Comparison of ENCODE assay signal across 18 cellular contexts in genomic region chr11:105137286-105137685, GRCh38. TPM values are rescaled to one million over a fixed set of nuclear protein-coding genes. Genes with fewer than 3 reads are reported as not detected.
"Had no signal": no experiment of that assay in that cellular context is flagged by ENCODE, and none has a peak within 500 bp of the region (broad histone marks: within the 10 kb centered on the region; RNA-seq: fewer than 3 reads in every experiment).

No MANE protein-coding gene starts in this region.

- ATAC-seq: activated CD8-positive, alpha-beta T cell treated with anti-CD3 and anti-CD28 coated beads for 36 hours; activated naive CD4-positive, alpha-beta T cell treated with anti-CD3 and anti-CD28 coated beads, Interleukin-2, amount 50 U/mL, for 72 hours; gastroesophageal sphincter; left lobe of liver; natural killer cell treated with Interleukin-12 subunit alpha and Interleukin-12 subunit beta and Interleukin-15 and Interleukin-18, amount 100 ng/mL, for 72 hours; stimulated activated effector memory CD8-positive, alpha-beta T cell treated with anti-CD3 and anti-CD28 coated beads, Interleukin-12 subunit alpha, Interleukin-12 subunit beta, amount 100 ng/mL, for 72 hours had no signal

- H3K4me3 ChIP-seq: gastroesophageal sphincter, heart right ventricle, thoracic aorta had no signal

- H3K4me1 Mint-ChIP-seq: brain; memory B cell; stimulated activated effector memory CD8-positive, alpha-beta T cell treated with anti-CD3 and anti-CD28 coated beads, Interleukin-12 subunit alpha, Interleukin-12 subunit beta, amount 100 ng/mL, for 72 hours had no signal

- H3K36me3 Mint-ChIP-seq: brain; natural killer cell treated with Interleukin-12 subunit alpha and Interleukin-12 subunit beta and Interleukin-15 and Interleukin-18, amount 100 ng/mL, for 72 hours; stimulated activated effector memory CD8-positive, alpha-beta T cell treated with anti-CD3 and anti-CD28 coated beads, Interleukin-12 subunit alpha, Interleukin-12 subunit beta, amount 100 ng/mL, for 72 hours had no signal

- H3K27ac Mint-ChIP-seq: activated CD8-positive, alpha-beta T cell treated with anti-CD3 and anti-CD28 coated beads for 36 hours; activated naive CD4-positive, alpha-beta T cell treated with anti-CD3 and anti-CD28 coated beads, Interleukin-2, amount 50 U/mL, for 72 hours; brain; memory B cell; natural killer cell treated with Interleukin-12 subunit alpha and Interleukin-12 subunit beta and Interleukin-15 and Interleukin-18, amount 100 ng/mL, for 72 hours; stimulated activated effector memory CD8-positive, alpha-beta T cell treated with anti-CD3 and anti-CD28 coated beads, Interleukin-12 subunit alpha, Interleukin-12 subunit beta, amount 100 ng/mL, for 72 hours; T-helper 1 cell treated with Interleukin-12 subunit alpha and Interleukin-12 subunit beta and Interleukin-4 antibody, amounts not matched to agents 30 μg/mL and 1 μg/mL, for 36 hours had no signal

- H3K4me3 Mint-ChIP-seq: activated CD8-positive, alpha-beta T cell treated with anti-CD3 and anti-CD28 coated beads for 36 hours; brain; memory B cell; natural killer cell treated with Interleukin-12 subunit alpha and Interleukin-12 subunit beta and Interleukin-15 and Interleukin-18, amount 100 ng/mL, for 72 hours; stimulated activated effector memory CD8-positive, alpha-beta T cell treated with anti-CD3 and anti-CD28 coated beads, Interleukin-12 subunit alpha, Interleukin-12 subunit beta, amount 100 ng/mL, for 72 hours; T-helper 1 cell treated with Interleukin-12 subunit alpha and Interleukin-12 subunit beta and Interleukin-4 antibody, amounts not matched to agents 30 μg/mL and 1 μg/mL, for 36 hours had no signal

- H3K9me3 Mint-ChIP-seq: activated CD8-positive, alpha-beta T cell treated with anti-CD3 and anti-CD28 coated beads for 36 hours; stimulated activated effector memory CD8-positive, alpha-beta T cell treated with anti-CD3 and anti-CD28 coated beads, Interleukin-12 subunit alpha, Interleukin-12 subunit beta, amount 100 ng/mL, for 72 hours; T-helper 1 cell treated with Interleukin-12 subunit alpha and Interleukin-12 subunit beta and Interleukin-4 antibody, amounts not matched to agents 30 μg/mL and 1 μg/mL, for 36 hours had no signal

- H3K27ac ChIP-seq: gastroesophageal sphincter, thoracic aorta had no signal

- H3K27me3 ChIP-seq: gastroesophageal sphincter, heart right ventricle had no signal

- H3K9me3 ChIP-seq: gastroesophageal sphincter, thoracic aorta had no signal

- DNase-seq: activated CD4-positive, alpha-beta T cell treated with anti-CD3 and anti-CD28 coated beads for 4 hours; activated CD8-positive, alpha-beta T cell treated with anti-CD3 and anti-CD28 coated beads for 36 hours; activated effector memory CD4-positive, alpha-beta T cell treated with anti-CD3 and anti-CD28 coated beads, Interleukin-2, amount 50 U/mL, for 16 hours; activated T-cell treated with anti-CD3 and anti-CD28 coated beads, Interleukin-2, amount 50 U/mL, for 48 hours; amniotic stem cell; heart right ventricle; retina had no signal

- H3K4me1 ChIP-seq: gastroesophageal sphincter had no signal

- H3K36me3 ChIP-seq: gastroesophageal sphincter, heart right ventricle, thoracic aorta had no signal

RNA-seq across cellular contexts. Expression of gene CARD18, which starts 2.3 kb away (rescaled TPM):
- total RNA-seq: activated CD8-positive, alpha-beta T cell treated with anti-CD3 and anti-CD28 coated beads for 36 hours; activated naive CD4-positive, alpha-beta T cell treated with anti-CD3 and anti-CD28 coated beads, Interleukin-2, amount 50 U/mL, for 72 hours; chondrocyte; gastroesophageal sphincter; left lobe of liver; natural killer cell treated with Interleukin-12 subunit alpha and Interleukin-12 subunit beta and Interleukin-15 and Interleukin-18, amount 100 ng/mL, for 72 hours; thoracic aorta; ureter had no signal
